In the genomic region with DNA sequence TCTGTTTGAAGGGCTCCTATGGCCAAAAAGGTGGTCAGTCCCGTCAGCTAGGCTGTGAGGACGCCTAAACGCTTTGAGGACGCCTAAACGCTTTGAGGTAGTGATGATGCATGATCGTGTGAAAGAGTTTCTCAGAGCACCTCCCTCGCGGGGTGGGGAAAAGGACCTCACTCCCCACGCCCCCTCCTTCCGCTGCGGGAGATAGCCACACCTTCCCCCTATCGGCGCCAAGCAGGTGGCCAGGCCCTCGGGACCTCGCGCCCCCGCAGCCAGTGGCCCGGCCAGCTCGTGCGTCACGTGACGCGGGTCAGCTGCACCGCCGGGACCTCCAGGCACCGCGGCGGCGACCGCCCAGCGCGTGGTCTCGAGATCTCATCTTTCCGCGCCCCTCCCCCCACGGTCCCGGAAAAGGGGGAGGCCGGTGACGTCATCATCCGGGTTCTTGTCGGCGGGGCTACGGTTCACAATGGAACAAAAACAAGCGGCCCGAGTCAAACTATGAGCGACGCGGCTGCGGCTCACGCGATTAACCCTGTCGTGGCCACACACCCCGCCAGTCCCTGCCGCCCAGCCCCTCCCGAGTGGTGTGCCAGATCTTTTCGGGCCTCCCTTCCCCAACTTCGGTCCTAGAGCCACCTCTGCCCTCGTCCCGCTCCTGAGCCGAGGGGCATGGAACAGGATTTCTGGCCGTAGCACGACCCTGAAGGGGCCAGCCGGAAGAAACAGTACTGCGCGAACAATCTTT, we compare ENCODE assay signal across 1 cellular context.
TF ChIP-seq lines count a peak whose summit lies in the region.

No MANE protein-coding gene starts in this region.

TF ChIP-seq in K562, 482 proteins besides CTCF, POLR2A, EP300 and RAD21 (continued from another document and continues in another):
- TF ChIP-seq ZBTB40 (IDR thresholded peaks at IDR 0.05): peak; percentile 28; the same call in 1 of the 2 replicates
- TF ChIP-seq ZBTB40 (CRISPR knock-in tag; IDR thresholded peaks at IDR 0.05): no peak
- peak; percentile 86 for TF ChIP-seq KLF16 (IDR thresholded peaks at IDR 0.05)
- TF ChIP-seq STAG1 (CRISPR knock-in tag; IDR thresholded peaks at IDR 0.05; ENCODE audit: borderline replicate concordance): no peak
- peak; percentile 24; the same call in 1 of the 2 replicates for TF ChIP-seq TRIM28 (IDR thresholded peaks at IDR 0.05)
- TF ChIP-seq CHD1 (IDR thresholded peaks at IDR 0.05; ENCODE audit: low read length): peak; percentile 74
- TF ChIP-seq ZKSCAN1 (IDR thresholded peaks at IDR 0.05; ENCODE audit: low read depth, low read length): no peak
- no peak for TF ChIP-seq POU5F1 (IDR thresholded peaks at IDR 0.05; ENCODE audit: borderline replicate concordance, low read depth, low read length, partially characterized antibody)
- TF ChIP-seq BRD4 (IDR thresholded peaks at IDR 0.05): no peak; the same call in none of the 2 replicates
- no peak for TF ChIP-seq TFAM (CRISPR knock-in tag; conservative IDR thresholded peaks at IDR 0.05)
- TF ChIP-seq, protein P1, sequence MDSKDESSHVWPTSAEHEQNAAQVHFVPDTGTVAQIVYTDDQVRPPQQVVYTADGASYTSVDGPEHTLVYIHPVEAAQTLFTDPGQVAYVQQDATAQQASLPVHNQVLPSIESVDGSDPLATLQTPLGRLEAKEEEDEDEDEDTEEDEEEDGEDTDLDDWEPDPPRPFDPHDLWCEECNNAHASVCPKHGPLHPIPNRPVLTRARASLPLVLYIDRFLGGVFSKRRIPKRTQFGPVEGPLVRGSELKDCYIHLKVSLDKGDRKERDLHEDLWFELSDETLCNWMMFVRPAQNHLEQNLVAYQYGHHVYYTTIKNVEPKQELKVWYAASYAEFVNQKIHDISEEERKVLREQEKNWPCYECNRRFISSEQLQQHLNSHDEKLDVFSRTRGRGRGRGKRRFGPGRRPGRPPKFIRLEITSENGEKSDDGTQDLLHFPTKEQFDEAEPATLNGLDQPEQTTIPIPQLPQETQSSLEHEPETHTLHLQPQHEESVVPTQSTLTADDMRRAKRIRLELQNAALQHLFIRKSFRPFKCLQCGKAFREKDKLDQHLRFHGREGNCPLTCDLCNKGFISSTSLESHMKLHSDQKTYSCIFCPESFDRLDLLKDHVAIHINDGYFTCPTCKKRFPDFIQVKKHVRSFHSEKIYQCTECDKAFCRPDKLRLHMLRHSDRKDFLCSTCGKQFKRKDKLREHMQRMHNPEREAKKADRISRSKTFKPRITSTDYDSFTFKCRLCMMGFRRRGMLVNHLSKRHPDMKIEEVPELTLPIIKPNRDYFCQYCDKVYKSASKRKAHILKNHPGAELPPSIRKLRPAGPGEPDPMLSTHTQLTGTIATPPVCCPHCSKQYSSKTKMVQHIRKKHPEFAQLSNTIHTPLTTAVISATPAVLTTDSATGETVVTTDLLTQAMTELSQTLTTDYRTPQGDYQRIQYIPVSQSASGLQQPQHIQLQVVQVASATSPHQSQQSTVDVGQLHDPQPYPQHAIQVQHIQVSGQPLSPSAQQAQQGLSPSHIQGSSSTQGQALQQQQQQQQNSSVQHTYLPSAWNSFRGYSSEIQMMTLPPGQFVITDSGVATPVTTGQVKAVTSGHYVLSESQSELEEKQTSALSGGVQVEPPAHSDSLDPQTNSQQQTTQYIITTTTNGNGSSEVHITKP (IDR thresholded peaks at IDR 0.05; ENCODE audit: partially characterized antibody): peak; percentile 87
- TF ChIP-seq ZNF766 (CRISPR knock-in tag; conservative IDR thresholded peaks at IDR 0.05): peak; percentile 78; the same call in 1 of the 2 replicates
- TF ChIP-seq ILK (tag; IDR thresholded peaks at IDR 0.05; ENCODE audit: borderline replicate concordance, low read depth): no peak
- peak; percentile 89 for TF ChIP-seq ZBTB7A (IDR thresholded peaks at IDR 0.05; ENCODE audit: borderline replicate concordance, control insufficient read depth, low read depth, low read length)
- 0 out of 2 replicates have a peak, but pooled peaks have one; percentile 65 for TF ChIP-seq LARP7 (IDR thresholded peaks at IDR 0.05)
- TF ChIP-seq, protein P2, sequence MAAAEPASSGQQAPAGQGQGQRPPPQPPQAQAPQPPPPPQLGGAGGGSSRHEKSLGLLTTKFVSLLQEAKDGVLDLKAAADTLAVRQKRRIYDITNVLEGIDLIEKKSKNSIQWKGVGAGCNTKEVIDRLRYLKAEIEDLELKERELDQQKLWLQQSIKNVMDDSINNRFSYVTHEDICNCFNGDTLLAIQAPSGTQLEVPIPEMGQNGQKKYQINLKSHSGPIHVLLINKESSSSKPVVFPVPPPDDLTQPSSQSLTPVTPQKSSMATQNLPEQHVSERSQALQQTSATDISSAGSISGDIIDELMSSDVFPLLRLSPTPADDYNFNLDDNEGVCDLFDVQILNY (CRISPR knock-in tag; IDR thresholded peaks at IDR 0.05): 0 out of 2 replicates have a peak, but pooled peaks have one; percentile 80
- TF ChIP-seq ID3 (CRISPR knock-in tag; IDR thresholded peaks at IDR 0.05): no peak
- peak; percentile 96 for TF ChIP-seq ID3 (tag; IDR thresholded peaks at IDR 0.05)
- 0 out of 2 replicates have a peak, but pooled peaks have one; percentile 44 for TF ChIP-seq BCL6 (CRISPR knock-in tag; IDR thresholded peaks at IDR 0.05)
- TF ChIP-seq, protein P3, sequence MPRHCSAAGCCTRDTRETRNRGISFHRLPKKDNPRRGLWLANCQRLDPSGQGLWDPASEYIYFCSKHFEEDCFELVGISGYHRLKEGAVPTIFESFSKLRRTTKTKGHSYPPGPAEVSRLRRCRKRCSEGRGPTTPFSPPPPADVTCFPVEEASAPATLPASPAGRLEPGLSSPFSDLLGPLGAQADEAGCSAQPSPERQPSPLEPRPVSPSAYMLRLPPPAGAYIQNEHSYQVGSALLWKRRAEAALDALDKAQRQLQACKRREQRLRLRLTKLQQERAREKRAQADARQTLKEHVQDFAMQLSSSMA (CRISPR knock-in tag; IDR thresholded peaks at IDR 0.05): no peak
- no peak for TF ChIP-seq ZC3H11A (IDR thresholded peaks at IDR 0.05; ENCODE audit: low read depth, low read length)
- peak; percentile 77; the same call in 1 of the 2 replicates for TF ChIP-seq FOXP1 (CRISPR knock-in tag; IDR thresholded peaks at IDR 0.05)
- TF ChIP-seq MEF2A (IDR thresholded peaks at IDR 0.05; ENCODE audit: control insufficient read depth, low read depth, low read length): no peak
- TF ChIP-seq ZNF253 (CRISPR knock-in tag; conservative IDR thresholded peaks at IDR 0.05): no peak
- 0 out of 2 replicates have a peak, but pooled peaks have one; percentile 31 for TF ChIP-seq FOXM1 (IDR thresholded peaks at IDR 0.05; ENCODE audit: low read depth)
- no peak; the same call in 1 of the 2 replicates for TF ChIP-seq FOXM1 (CRISPR knock-in tag; IDR thresholded peaks at IDR 0.05; ENCODE audit: low read depth)
- peak; percentile 97 for TF ChIP-seq NCOR1 (IDR thresholded peaks at IDR 0.05)
- peak; percentile 84 to 90; a peak in 2 of 4 replicates for TF ChIP-seq TBL1XR1 (IDR thresholded peaks at IDR 0.05; ENCODE audit: low read length in 2 of 2)
- peak in 1 of 2 experiments; percentile 80; a peak in 2 of 4 replicates for TF ChIP-seq TRIM24 (IDR thresholded peaks at IDR 0.05)
- peak; percentile 87 for TF ChIP-seq KHSRP (IDR thresholded peaks at IDR 0.05)
- TF ChIP-seq ZNF609 (CRISPR knock-in tag; IDR thresholded peaks at IDR 0.05; ENCODE audit: borderline replicate concordance): peak; percentile 94; the same call in 1 of the 2 replicates
- peak; percentile 96 for TF ChIP-seq CBFA2T2 (conservative IDR thresholded peaks at IDR 0.05)
- TF ChIP-seq SETDB1 (IDR thresholded peaks at IDR 0.05; ENCODE audit: low read length): no peak
- no peak for TF ChIP-seq BMI1 (IDR thresholded peaks at IDR 0.05; ENCODE audit: low read length)
- TF ChIP-seq KAT7 (CRISPR knock-in tag; IDR thresholded peaks at IDR 0.05; ENCODE audit: borderline replicate concordance): peak; percentile 10; the same call in 1 of the 2 replicates
- no peak for TF ChIP-seq GTF2B (IDR thresholded peaks at IDR 0.05; ENCODE audit: extremely low read depth, insufficient read length)
